Comparison of ENCODE assay signal across 17 cellular contexts in genomic region chr14:29663281-29663801, GRCh38.
DNase-seq lines count a peak whose midpoint lies in the region; ATAC-seq and TF ChIP-seq lines count a peak whose summit lies in the region.
"Had no signal": no experiment of that assay in that cellular context is flagged by ENCODE, and none has a peak within 500 bp of the region (broad histone marks: within the 10 kb centered on the region; RNA-seq: fewer than 3 reads in every experiment).

No MANE protein-coding gene starts in this region.

- peaks cover 7% of the 10 kb centered on the region for H3K36me3 Mint-ChIP-seq in WTC11
- no peaks in the 10 kb centered on the region for H3K36me3 Mint-ChIP-seq in naive thymus-derived CD8-positive, alpha-beta T cell

- 46% methylated on average over 7 of the region's 7 CpGs for WGBS in HUES64
- 69 to 79% methylated on average over 6 to 7 of the region's 7 CpGs for WGBS in gastroesophageal sphincter (ENCODE audit: low coverage in 1 of 2), 2 donors

- POLR2A ChIA-PET in WTC11 (lab: Charles Lee), result no interaction called here
- POLR2A ChIA-PET in naive thymus-derived CD8-positive, alpha-beta T cell (lab: Charles Lee), result no interaction called here

- H3K27me3 Mint-ChIP-seq in WTC11 (ENCODE audit: low read depth), result no peaks in the 10 kb centered on the region
- H3K27me3 Mint-ChIP-seq in naive thymus-derived CD8-positive, alpha-beta T cell, result no peaks in the 10 kb centered on the region
- H3K27me3 Mint-ChIP-seq: activated CD8-positive, alpha-beta T cell treated with anti-CD3 and anti-CD28 coated beads for 36 hours; activated naive CD8-positive, alpha-beta T cell treated with anti-CD3 and anti-CD28 coated beads, Interleukin-2, amount 50 U/mL, for 24 hours had no signal

- intact Hi-C loops in gastrocnemius medialis (cut with DNase I; ENCODE audit: low total_unique reads), result no loop called here

- H3K9ac ChIP-seq in HUES64 (ENCODE audit: low read depth, low read length), result no peak overlapping the region
- H3K9ac ChIP-seq: BLaER1, SK-N-SH had no signal

- H3K27me3 ChIP-seq in HUES64 (ENCODE audit: insufficient read depth, low read length) (no peaks in the 10 kb centered on the region), gastroesophageal sphincter (no peaks in the 10 kb centered on the region), gastrocnemius medialis (no peaks in the 10 kb centered on the region)
- H3K27me3 ChIP-seq: BLaER1, MG63 had no signal

- H3K36me3 ChIP-seq in HUES64 (ENCODE audit: insufficient read depth, low read length) (no peaks in the 10 kb centered on the region), gastroesophageal sphincter (peaks cover 0 to 14% of the 10 kb centered on the region in 2 donors), gastrocnemius medialis (peaks cover 0 to 7% of the 10 kb centered on the region in 2 donors)
- H3K36me3 ChIP-seq: BLaER1, MG63 had no signal

- H3K4me3 ChIP-seq in HUES64 (ENCODE audit: low read length) (0 out of 2 replicates have a peak overlapping the region, but pooled peaks have one; percentile 10), gastroesophageal sphincter (no peak overlapping the region), gastrocnemius medialis (no peak overlapping the region)
- H3K4me3 ChIP-seq: BLaER1, MG63 had no signal

- H3K27ac Mint-ChIP-seq in WTC11, result peak overlapping the region; percentile 90
- H3K27ac Mint-ChIP-seq in naive thymus-derived CD8-positive, alpha-beta T cell, result no peak overlapping the region
- H3K27ac Mint-ChIP-seq: activated CD8-positive, alpha-beta T cell treated with anti-CD3 and anti-CD28 coated beads for 36 hours; activated naive CD8-positive, alpha-beta T cell treated with anti-CD3 and anti-CD28 coated beads, Interleukin-2, amount 50 U/mL, for 24 hours had no signal

- peak overlapping the region; percentile 40 for H3K4me3 Mint-ChIP-seq in WTC11
- H3K4me3 Mint-ChIP-seq in naive thymus-derived CD8-positive, alpha-beta T cell, result no peak overlapping the region
- H3K4me3 Mint-ChIP-seq: activated CD8-positive, alpha-beta T cell treated with anti-CD3 and anti-CD28 coated beads for 36 hours; activated naive CD8-positive, alpha-beta T cell treated with anti-CD3 and anti-CD28 coated beads, Interleukin-2, amount 50 U/mL, for 24 hours had no signal

- ATAC-seq in WTC11 (peak; percentile 100), gastroesophageal sphincter (peak; percentile 53), gastrocnemius medialis (peak; percentile 39 to 60), GM21447 (IDR thresholded peaks at IDR 0.05; ENCODE audit: unreplicated experiment) (no peak)
- no peak for ATAC-seq in naive thymus-derived CD8-positive, alpha-beta T cell
- ATAC-seq: activated CD8-positive, alpha-beta T cell treated with anti-CD3 and anti-CD28 coated beads for 36 hours; activated naive CD8-positive, alpha-beta T cell treated with anti-CD3 and anti-CD28 coated beads, Interleukin-2, amount 50 U/mL, for 24 hours; HCT116 had no signal

- in situ Hi-C loops in gastrocnemius medialis (cut with MboI; ENCODE audit: low sequenced_read_pairs in 4 of 4), result no loop called here

- no peak for TF ChIP-seq EP300 in gastroesophageal sphincter (IDR thresholded peaks at IDR 0.05)

- peaks cover 49% of the 10 kb centered on the region for H3K4me1 Mint-ChIP-seq in WTC11
- no peaks in the 10 kb centered on the region for H3K4me1 Mint-ChIP-seq in naive thymus-derived CD8-positive, alpha-beta T cell
- H3K4me1 Mint-ChIP-seq: activated naive CD8-positive, alpha-beta T cell treated with anti-CD3 and anti-CD28 coated beads, Interleukin-2, amount 50 U/mL, for 24 hours had no signal

- CTCF ChIA-PET in WTC11 (lab: Charles Lee), result no interaction called here

- DNase-seq in WTC11 (ENCODE audit: low spot score) (peak; percentile 38), gastrocnemius medialis (no peak), NCI-H2081 treated with DMSO at 0.1 percent for 48 hours (lab: John Stamatoyannopoulos, UW) (no peak)
- no peak for DNase-seq in naive thymus-derived CD8-positive, alpha-beta T cell
- DNase-seq: activated CD8-positive, alpha-beta T cell treated with anti-CD3 and anti-CD28 coated beads for 36 hours; activated naive CD8-positive, alpha-beta T cell treated with anti-CD3 and anti-CD28 coated beads, Interleukin-2, amount 50 U/mL, for 24 hours; central memory CD4-positive, alpha-beta T cell; MG63; NCI-H187 treated with DMSO at 0.1 percent for 48 hours; NCI-H526; SK-N-SH; stimulated activated CD4-positive, alpha-beta T cell treated with anti-CD3 and anti-CD28 coated beads, Interleukin-4, amount 100 ng/mL, for 1 hour had no signal

- TF ChIP-seq CTCF in WTC11 (IDR thresholded peaks at IDR 0.05), result no peak
- TF ChIP-seq CTCF in gastroesophageal sphincter (IDR thresholded peaks at IDR 0.05), result no peak
- no peak for TF ChIP-seq CTCF in gastrocnemius medialis (IDR thresholded peaks at IDR 0.05 in 4 of 5, conservative IDR thresholded peaks at IDR 0.05 in 1 of 5)

- TF ChIP-seq POLR2A in gastroesophageal sphincter (IDR thresholded peaks at IDR 0.05), result no peak
- no peak for TF ChIP-seq POLR2A in gastrocnemius medialis (IDR thresholded peaks at IDR 0.05)

- H3K27ac ChIP-seq in HUES64 (ENCODE audit: low read depth, low read length) (peak overlapping the region; percentile 72; the same call in 1 of the 2 replicates), gastroesophageal sphincter (peak overlapping the region in 2 of 4 donors; percentile 9 to 31), gastrocnemius medialis (peak overlapping the region in 1 of 4 donors; percentile 39)
- H3K27ac ChIP-seq: BLaER1 had no signal

- H3K9me3 ChIP-seq in HUES64 (ENCODE audit: insufficient read depth, low read depth, low read length) (no peaks in the 10 kb centered on the region), gastroesophageal sphincter (no peaks in the 10 kb centered on the region), gastrocnemius medialis (no peaks in the 10 kb centered on the region)
- H3K9me3 ChIP-seq: BLaER1, MG63, SK-N-SH had no signal

- peaks cover 20% of the 10 kb centered on the region for H3K4me1 ChIP-seq in HUES64 (ENCODE audit: insufficient read depth, low read length)
- H3K4me1 ChIP-seq in gastroesophageal sphincter, result no peaks in the 10 kb centered on the region
- no peaks in the 10 kb centered on the region for H3K4me1 ChIP-seq in gastrocnemius medialis
- H3K4me1 ChIP-seq: BLaER1 had no signal

- peaks cover 3% of the 10 kb centered on the region; the same call in 1 of the 2 replicates for H3K9me3 Mint-ChIP-seq in WTC11
- H3K9me3 Mint-ChIP-seq in naive thymus-derived CD8-positive, alpha-beta T cell, result peaks cover 0 to 8% (median 1%) of the 10 kb centered on the region in 9 donors

TF ChIP-seq in WTC11, 78 proteins besides CTCF, POLR2A, EP300 and RAD21:
- TF ChIP-seq FOXP4 (CRISPR knock-in tag; IDR thresholded peaks at IDR 0.05) (peak; percentile 94), ATF3 (CRISPR knock-in tag; conservative IDR thresholded peaks at IDR 0.05) (no peak), FOXK1 (CRISPR knock-in tag; IDR thresholded peaks at IDR 0.05) (peak; percentile 41; the same call in 1 of the 2 replicates), NFYB (CRISPR knock-in tag; conservative IDR thresholded peaks at IDR 0.05; ENCODE audit: low read depth) (no peak), TEAD1 (CRISPR knock-in tag; IDR thresholded peaks at IDR 0.05) (0 out of 2 replicates have a peak, but pooled peaks have one; percentile 58)

Comparison
In these comparisons a context has a peak if more than half of its experiments do, and no peak if none do; other contexts are left out.
1. ATAC-seq: peak in WTC11 (single experiment), gastroesophageal sphincter (single experiment) and gastrocnemius medialis (2 of 2); none in naive thymus-derived CD8-positive, alpha-beta T cell (0 of 2) and GM21447 (single experiment).